16 cellular contexts compared by ENCODE assay signal in the genomic region with DNA sequence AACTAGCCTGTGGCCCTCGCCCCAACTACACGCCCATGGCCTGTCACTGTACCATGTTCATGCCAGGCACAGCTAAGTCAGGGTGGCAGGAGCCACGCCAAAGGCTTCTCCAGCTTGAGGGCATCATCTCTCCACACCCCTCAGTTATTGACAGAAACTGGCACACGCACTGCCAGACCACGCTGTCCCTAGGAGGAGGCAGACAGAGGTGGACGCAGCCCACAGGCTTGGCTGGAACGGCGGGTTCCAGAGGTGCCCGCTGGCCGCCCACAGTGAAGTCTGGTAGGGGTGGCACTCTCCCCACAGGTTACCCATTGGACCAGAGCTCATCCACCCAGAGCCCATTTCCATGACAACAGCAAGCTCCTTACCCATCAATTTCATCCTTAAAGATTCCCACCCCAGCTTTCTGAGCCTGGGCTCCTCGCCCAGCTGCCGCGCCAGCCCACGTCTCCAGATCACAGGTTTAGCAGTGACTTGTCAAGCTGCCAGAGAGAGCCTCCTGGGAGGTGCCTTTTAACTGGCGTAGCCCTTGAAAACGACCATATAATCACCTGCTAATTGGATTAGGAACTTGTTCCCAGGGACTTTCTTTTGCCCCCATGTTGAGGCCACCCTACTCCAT. TPM values are rescaled to one million over a fixed set of nuclear protein-coding genes. Genes with fewer than 3 reads are reported as not detected.
DNase-seq lines count a peak whose midpoint lies in the region; ATAC-seq and TF ChIP-seq lines count a peak whose summit lies in the region.
"Had no signal": no experiment of that assay in that cellular context is flagged by ENCODE, and none has a peak within 500 bp of the region (broad histone marks: within the 10 kb centered on the region; RNA-seq: fewer than 3 reads in every experiment).

No MANE protein-coding gene starts in this region.

- H3K9me3 ChIP-seq in A673 (ENCODE audit: low read depth, low read length, poor library complexity, severe bottlenecking) (no peaks in the 10 kb centered on the region), WERI-Rb-1 (ENCODE audit: severe bottlenecking) (no peaks in the 10 kb centered on the region), ovary (no peaks in the 10 kb centered on the region), mucosa of descending colon (no peaks in the 10 kb centered on the region)
- H3K9me3 ChIP-seq: pancreas, stomach had no signal

- TF ChIP-seq POLR2A in ovary (IDR thresholded peaks at IDR 0.05) = no peak

- peak; percentile 59 for DNase-seq in A673 (ENCODE audit: low spot score)
- peak; percentile 84 for DNase-seq in NCI-H1105 treated with DMSO at 0.1 percent for 48 hours (lab: John Stamatoyannopoulos, UW)
- DNase-seq in WERI-Rb-1 = peak; percentile 91
- peak; percentile 51 for DNase-seq in islet precursor cell
- no peak for DNase-seq in ovary
- no peak for DNase-seq in SKM-1 treated with dmso at 0.1 percent for 144 hours (lab: John Stamatoyannopoulos, UW; ENCODE audit: unreplicated experiment)
- DNase-seq in mucosa of descending colon = no peak
- no peak for DNase-seq in GM20000 (ENCODE audit: low spot score)
- DNase-seq: activated CD4-positive, CD25-positive, alpha-beta regulatory T cell; activated CD8-positive, alpha-beta memory T cell treated with anti-CD3 and anti-CD28 coated beads, Interleukin-2, amount 50 U/mL, for 48 hours; activated naive CD4-positive, alpha-beta T cell treated with anti-CD3 and anti-CD28 coated beads, Interleukin-2, amount 50 U/mL, for 16 hours; foreskin melanocyte; KG1; NCI-H1930; pancreas; stomach had no signal

- H3K27me3 ChIP-seq in A673 (replicated peaks; ENCODE audit: insufficient read depth, low read depth, low read length, poor library complexity) (no peaks in the 10 kb centered on the region), WERI-Rb-1 (ENCODE audit: insufficient read depth, low read depth, severe bottlenecking) (no peaks in the 10 kb centered on the region), ovary (no peaks in the 10 kb centered on the region)
- H3K27me3 ChIP-seq: pancreas had no signal

- TF ChIP-seq EP300 in ovary (IDR thresholded peaks at IDR 0.05) = no peak

- H3K4me3 ChIP-seq in A673 (ENCODE audit: low read depth, low read length, poor library complexity, severe bottlenecking) (no peak overlapping the region), WERI-Rb-1 (ENCODE audit: low read depth, low read length) (no peak overlapping the region), ovary (no peak overlapping the region), mucosa of descending colon (no peak overlapping the region)
- H3K4me3 ChIP-seq: pancreas, stomach had no signal

- TF ChIP-seq CTCF in A673 (conservative IDR thresholded peaks at IDR 0.05; ENCODE audit: low read depth, low read length) = no peak
- no peak for TF ChIP-seq CTCF in WERI-Rb-1 (IDR thresholded peaks at IDR 0.05; ENCODE audit: low read depth, low read length)
- TF ChIP-seq CTCF in ovary (IDR thresholded peaks at IDR 0.05) = no peak
- TF ChIP-seq CTCF in mucosa of descending colon (IDR thresholded peaks at IDR 0.05) = no peak
- TF ChIP-seq CTCF in GM20000 (IDR thresholded peaks at IDR 0.05; ENCODE audit: extremely low read depth, missing control alignments) = no peak

- CTCF ChIA-PET in A673 (lab: Charles Lee) = no interaction called here

- intact Hi-C loops in A673 (cut with micrococcal nuclease; ENCODE audit: unreplicated experiment) = no loop called here
- intact Hi-C loops in ovary (cut with DNase I) = no loop called here
- intact Hi-C loops in mucosa of descending colon (cut with DNase I, micrococcal nuclease) = no loop called here

- H3K4me1 ChIP-seq in A673 (ENCODE audit: insufficient read depth, low read length, poor library complexity, severe bottlenecking) (no peaks in the 10 kb centered on the region), ovary (ENCODE audit: insufficient read depth) (no peaks in the 10 kb centered on the region), mucosa of descending colon (ENCODE audit: low read depth) (no peaks in the 10 kb centered on the region)
- H3K4me1 ChIP-seq: pancreas had no signal

- no TSS peak for BruUV-seq in A673 (replicated peaks; lab: Mats Ljungman, UMichigan)

- H3K36me3 ChIP-seq in A673 (ENCODE audit: insufficient read depth, low read length, poor library complexity, severe bottlenecking) = no peaks in the 10 kb centered on the region
- no peaks in the 10 kb centered on the region for H3K36me3 ChIP-seq in WERI-Rb-1
- H3K36me3 ChIP-seq in ovary = no peaks in the 10 kb centered on the region
- H3K36me3 ChIP-seq in mucosa of descending colon (ENCODE audit: low read depth) = no peaks in the 10 kb centered on the region
- H3K36me3 ChIP-seq: pancreas had no signal

- POLR2A ChIA-PET in A673 (lab: Charles Lee; ENCODE audit: low non-redundant PET) = no interaction called here

- no peak overlapping the region for H3K27ac ChIP-seq in A673 (ENCODE audit: low read depth, low read length, poor library complexity, severe bottlenecking)
- H3K27ac ChIP-seq in WERI-Rb-1 = no peak overlapping the region
- H3K27ac ChIP-seq in ovary = no peak overlapping the region
- H3K27ac ChIP-seq: pancreas, stomach had no signal

- 43 to 51% (median 46%) methylated on average over 15 to 16 of the region's 16 CpGs for WGBS in ovary, 3 donors

- ATAC-seq in mucosa of descending colon = no peak

RNA-seq across cellular contexts. Expression of a gene that starts 27.9 kb away (rescaled TPM):
- total RNA-seq in A673 (2021) (not detected in 2 replicates), ovary (under 1 TPM in 1 of 7 donors, not detected in 6; 0.69 TPM), mucosa of descending colon (under 1 TPM in 2 of 3 donors, not detected in 1; 0.26 to 0.44 TPM)
- polyA plus RNA-seq in ovary = not detected
- total RNA-seq: stomach had no signal

RNA-seq across cellular contexts. Expression of a gene that starts 28.1 kb away (rescaled TPM):
- total RNA-seq in A673 (2021) = 34.5 and 36.7 TPM in 2 replicates
- total RNA-seq in ovary = 10 to 100 TPM; 29.9 to 79.3 (median 59.9) TPM
- 10 to 100 TPM; 24.2 to 53.1 TPM for polyA plus RNA-seq in ovary
- 10 to 100 TPM; 53.7 to 56.5 (median 55.0) TPM for total RNA-seq in mucosa of descending colon

Comparison
In these comparisons a context has a peak if more than half of its experiments do, and no peak if none do; other contexts are left out.
1. DNase-seq: peak in A673 (single experiment), NCI-H1105 treated with DMSO at 0.1 percent for 48 hours (single experiment), WERI-Rb-1 (single experiment) and islet precursor cell (single experiment); none in ovary (0 of 5), SKM-1 treated with dmso at 0.1 percent for 144 hours (single experiment), mucosa of descending colon (0 of 3) and GM20000 (single experiment).